Comparison of ENCODE assay signal across 7 cellular contexts in genomic region chr5:156314416-156314815, GRCh38. TPM values are rescaled to one million over a fixed set of nuclear protein-coding genes. Genes with fewer than 3 reads are reported as not detected.
"Had no signal": no experiment of that assay in that cellular context is flagged by ENCODE, and none has a peak within 500 bp of the region (broad histone marks: within the 10 kb centered on the region; RNA-seq: fewer than 3 reads in every experiment).

No MANE protein-coding gene starts in this region.

- ATAC-seq: K562 had no signal

- H3K27ac Mint-ChIP-seq: H9 had no signal

- H2AFZ ChIP-seq: GM23248 had no signal

- H3K9me3 Mint-ChIP-seq: H9 had no signal

- H3K4me3 Mint-ChIP-seq: H9 had no signal

- DNase-seq: GM23248, H9, HCEC 1CT, IMR-90, KG1 had no signal

- H3K4me3 ChIP-seq: GM23248, K562 had no signal

- H3K27ac ChIP-seq: GM23248 had no signal

RNA-seq across cellular contexts. Expression of gene SGCD, which starts 12.5 kb away (rescaled TPM):
- total RNA-seq: HT-29, K562 had no signal
- polyA plus RNA-seq: K562 had no signal
